In genomic region chr3:193621127-193621526, GRCh38 we compare ENCODE assay signal across 1 cellular context.
TF ChIP-seq lines count a peak whose summit lies in the region.

No MANE protein-coding gene starts in this region.

TF ChIP-seq in GM12878, 131 proteins besides CTCF, POLR2A, EP300 and RAD21 (continued from another document):
- no peak for TF ChIP-seq BRCA1 (IDR thresholded peaks at IDR 0.05; ENCODE audit: low read depth, low read length)
- TF ChIP-seq, protein P1, sequence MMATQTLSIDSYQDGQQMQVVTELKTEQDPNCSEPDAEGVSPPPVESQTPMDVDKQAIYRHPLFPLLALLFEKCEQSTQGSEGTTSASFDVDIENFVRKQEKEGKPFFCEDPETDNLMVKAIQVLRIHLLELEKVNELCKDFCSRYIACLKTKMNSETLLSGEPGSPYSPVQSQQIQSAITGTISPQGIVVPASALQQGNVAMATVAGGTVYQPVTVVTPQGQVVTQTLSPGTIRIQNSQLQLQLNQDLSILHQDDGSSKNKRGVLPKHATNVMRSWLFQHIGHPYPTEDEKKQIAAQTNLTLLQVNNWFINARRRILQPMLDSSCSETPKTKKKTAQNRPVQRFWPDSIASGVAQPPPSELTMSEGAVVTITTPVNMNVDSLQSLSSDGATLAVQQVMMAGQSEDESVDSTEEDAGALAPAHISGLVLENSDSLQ (IDR thresholded peaks at IDR 0.05), result no peak
- TF ChIP-seq RAD51 (IDR thresholded peaks at IDR 0.05), result no peak
- TF ChIP-seq PML (IDR thresholded peaks at IDR 0.05; ENCODE audit: low read length), result no peak
- no peak for TF ChIP-seq RUNX3 (IDR thresholded peaks at IDR 0.05; ENCODE audit: low read length)
- no peak for TF ChIP-seq ZNF217 (IDR thresholded peaks at IDR 0.05)
- no peak for TF ChIP-seq TCF7 (IDR thresholded peaks at IDR 0.05; ENCODE audit: borderline replicate concordance)
- TF ChIP-seq ZNF24 (IDR thresholded peaks at IDR 0.05), result no peak
- no peak for TF ChIP-seq BHLHE40 (IDR thresholded peaks at IDR 0.05; ENCODE audit: borderline replicate concordance in 1 of 2, low read depth in 2 of 2, low read length in 1 of 2)
